In the genomic region with DNA sequence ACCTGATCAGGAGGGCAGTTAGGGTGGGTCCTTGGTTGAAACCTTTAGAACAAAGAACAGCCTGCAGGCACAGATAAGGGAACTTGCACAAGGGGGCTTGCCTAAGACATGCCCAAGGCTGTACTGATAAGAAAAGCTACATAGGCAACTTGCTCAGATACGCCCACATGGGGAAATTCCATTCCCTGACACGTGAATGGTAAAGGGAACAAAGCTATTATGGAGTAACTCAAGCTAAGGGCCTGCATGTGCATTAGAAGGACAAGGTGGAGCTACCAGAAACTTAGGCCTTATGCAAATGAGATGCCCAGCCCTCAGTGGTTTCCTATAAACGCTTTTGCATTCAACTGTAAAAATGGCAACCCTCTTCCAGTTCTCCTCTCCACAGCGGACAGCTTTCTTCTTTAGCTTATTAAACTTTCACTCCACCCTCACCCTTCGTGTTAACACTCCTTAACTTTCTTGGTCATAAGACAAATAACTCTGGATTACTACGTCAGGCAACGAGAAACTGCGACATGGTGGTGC, we compare ENCODE assay signal across 1 cellular context.
TF ChIP-seq lines count a peak whose summit lies in the region.

No MANE protein-coding gene starts in this region.

TF ChIP-seq in K562, 482 proteins besides CTCF, POLR2A, EP300 and RAD21 (continued from another document and continues in another):
- TF ChIP-seq PCBP1 (IDR thresholded peaks at IDR 0.05; ENCODE audit: low read depth, low read length, poor library complexity, severe bottlenecking) (no peak), ARID1B (IDR thresholded peaks at IDR 0.05) (peak; percentile 97), RBM14 (IDR thresholded peaks at IDR 0.05; ENCODE audit: borderline replicate concordance, insufficient read depth, low read depth, low read length) (no peak), ZNF699 (CRISPR knock-in tag; IDR thresholded peaks at IDR 0.05; ENCODE audit: insufficient replicate concordance) (no peak), ZNF696 (CRISPR knock-in tag; conservative IDR thresholded peaks at IDR 0.05) (0 out of 2 replicates have a peak, but pooled peaks have one; percentile 61), ZBED1 (IDR thresholded peaks at IDR 0.05) (no peak), FUS (optimal IDR thresholded peaks at IDR 0.05; ENCODE audit: low read depth, low read length) (no peak), SRSF7 (optimal IDR thresholded peaks at IDR 0.05; ENCODE audit: low read depth, low read length) (no peak), HLTF (IDR thresholded peaks at IDR 0.05) (no peak), ZNF212 (CRISPR knock-in tag; IDR thresholded peaks at IDR 0.05) (peak; percentile 96), NCOR1 (IDR thresholded peaks at IDR 0.05) (peak; percentile 94), SMARCC2 (IDR thresholded peaks at IDR 0.05; ENCODE audit: low read depth) (peak; percentile 87), TCF3 (CRISPR knock-in tag; IDR thresholded peaks at IDR 0.05) (peak; percentile 93), ELF2 (CRISPR knock-in tag; IDR thresholded peaks at IDR 0.05) (peak; percentile 86), ETS2 (tag; IDR thresholded peaks at IDR 0.05; ENCODE audit: borderline replicate concordance, poor library complexity, severe bottlenecking) (peak; percentile 82), EP400 (IDR thresholded peaks at IDR 0.05) (peak; percentile 23; the same call in 1 of the 2 replicates), CSDE1 (IDR thresholded peaks at IDR 0.05) (no peak), FOXA3 (CRISPR knock-in tag; conservative IDR thresholded peaks at IDR 0.05 in 1 of 2, IDR thresholded peaks at IDR 0.05 in 1 of 2) (peak in 1 of 2 experiments; percentile 41; a peak in 1 of 4 replicates), KLF16 (IDR thresholded peaks at IDR 0.05) (peak; percentile 93), CAMTA2 (CRISPR knock-in tag; conservative IDR thresholded peaks at IDR 0.05) (0 out of 2 replicates have a peak, but pooled peaks have one; percentile 79), DIDO1 (tag; IDR thresholded peaks at IDR 0.05; ENCODE audit: low read depth) (peak; percentile 85), MTA2 (IDR thresholded peaks at IDR 0.05; ENCODE audit: low read depth) (peak; percentile 92), ZNF3 (CRISPR knock-in tag; IDR thresholded peaks at IDR 0.05) (no peak), HDGF (IDR thresholded peaks at IDR 0.05) (no peak)
- TF ChIP-seq, protein P1, sequence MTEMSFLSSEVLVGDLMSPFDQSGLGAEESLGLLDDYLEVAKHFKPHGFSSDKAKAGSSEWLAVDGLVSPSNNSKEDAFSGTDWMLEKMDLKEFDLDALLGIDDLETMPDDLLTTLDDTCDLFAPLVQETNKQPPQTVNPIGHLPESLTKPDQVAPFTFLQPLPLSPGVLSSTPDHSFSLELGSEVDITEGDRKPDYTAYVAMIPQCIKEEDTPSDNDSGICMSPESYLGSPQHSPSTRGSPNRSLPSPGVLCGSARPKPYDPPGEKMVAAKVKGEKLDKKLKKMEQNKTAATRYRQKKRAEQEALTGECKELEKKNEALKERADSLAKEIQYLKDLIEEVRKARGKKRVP (CRISPR knock-in tag; IDR thresholded peaks at IDR 0.05) = peak; percentile 94
- TF ChIP-seq, protein P2, sequence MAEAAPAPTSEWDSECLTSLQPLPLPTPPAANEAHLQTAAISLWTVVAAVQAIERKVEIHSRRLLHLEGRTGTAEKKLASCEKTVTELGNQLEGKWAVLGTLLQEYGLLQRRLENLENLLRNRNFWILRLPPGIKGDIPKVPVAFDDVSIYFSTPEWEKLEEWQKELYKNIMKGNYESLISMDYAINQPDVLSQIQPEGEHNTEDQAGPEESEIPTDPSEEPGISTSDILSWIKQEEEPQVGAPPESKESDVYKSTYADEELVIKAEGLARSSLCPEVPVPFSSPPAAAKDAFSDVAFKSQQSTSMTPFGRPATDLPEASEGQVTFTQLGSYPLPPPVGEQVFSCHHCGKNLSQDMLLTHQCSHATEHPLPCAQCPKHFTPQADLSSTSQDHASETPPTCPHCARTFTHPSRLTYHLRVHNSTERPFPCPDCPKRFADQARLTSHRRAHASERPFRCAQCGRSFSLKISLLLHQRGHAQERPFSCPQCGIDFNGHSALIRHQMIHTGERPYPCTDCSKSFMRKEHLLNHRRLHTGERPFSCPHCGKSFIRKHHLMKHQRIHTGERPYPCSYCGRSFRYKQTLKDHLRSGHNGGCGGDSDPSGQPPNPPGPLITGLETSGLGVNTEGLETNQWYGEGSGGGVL (CRISPR knock-in tag; IDR thresholded peaks at IDR 0.05) = peak; percentile 95
- TF ChIP-seq, protein P3, sequence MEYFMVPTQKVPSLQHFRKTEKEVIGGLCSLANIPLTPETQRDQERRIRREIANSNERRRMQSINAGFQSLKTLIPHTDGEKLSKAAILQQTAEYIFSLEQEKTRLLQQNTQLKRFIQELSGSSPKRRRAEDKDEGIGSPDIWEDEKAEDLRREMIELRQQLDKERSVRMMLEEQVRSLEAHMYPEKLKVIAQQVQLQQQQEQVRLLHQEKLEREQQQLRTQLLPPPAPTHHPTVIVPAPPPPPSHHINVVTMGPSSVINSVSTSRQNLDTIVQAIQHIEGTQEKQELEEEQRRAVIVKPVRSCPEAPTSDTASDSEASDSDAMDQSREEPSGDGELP (CRISPR knock-in tag; IDR thresholded peaks at IDR 0.05; ENCODE audit: borderline replicate concordance) = no peak
- TF ChIP-seq, protein P4, sequence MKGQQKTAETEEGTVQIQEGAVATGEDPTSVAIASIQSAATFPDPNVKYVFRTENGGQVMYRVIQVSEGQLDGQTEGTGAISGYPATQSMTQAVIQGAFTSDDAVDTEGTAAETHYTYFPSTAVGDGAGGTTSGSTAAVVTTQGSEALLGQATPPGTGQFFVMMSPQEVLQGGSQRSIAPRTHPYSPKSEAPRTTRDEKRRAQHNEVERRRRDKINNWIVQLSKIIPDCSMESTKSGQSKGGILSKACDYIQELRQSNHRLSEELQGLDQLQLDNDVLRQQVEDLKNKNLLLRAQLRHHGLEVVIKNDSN (CRISPR knock-in tag; IDR thresholded peaks at IDR 0.05) = no peak
- TF ChIP-seq, protein P5, sequence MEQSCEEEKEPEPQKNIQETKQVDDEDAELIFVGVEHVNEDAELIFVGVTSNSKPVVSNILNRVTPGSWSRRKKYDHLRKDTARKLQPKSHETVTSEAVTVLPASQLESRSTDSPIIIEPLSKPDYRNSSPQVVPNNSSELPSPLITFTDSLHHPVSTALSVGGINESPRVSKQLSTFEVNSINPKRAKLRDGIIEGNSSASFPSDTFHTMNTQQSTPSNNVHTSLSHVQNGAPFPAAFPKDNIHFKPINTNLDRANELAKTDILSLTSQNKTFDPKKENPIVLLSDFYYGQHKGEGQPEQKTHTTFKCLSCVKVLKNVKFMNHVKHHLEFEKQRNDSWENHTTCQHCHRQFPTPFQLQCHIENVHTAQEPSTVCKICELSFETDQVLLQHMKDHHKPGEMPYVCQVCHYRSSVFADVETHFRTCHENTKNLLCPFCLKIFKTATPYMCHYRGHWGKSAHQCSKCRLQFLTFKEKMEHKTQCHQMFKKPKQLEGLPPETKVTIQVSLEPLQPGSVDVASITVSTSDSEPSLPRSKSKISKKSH (CRISPR knock-in tag; IDR thresholded peaks at IDR 0.05) = no peak; the same call in 1 of the 2 replicates
- TF ChIP-seq, protein P6, sequence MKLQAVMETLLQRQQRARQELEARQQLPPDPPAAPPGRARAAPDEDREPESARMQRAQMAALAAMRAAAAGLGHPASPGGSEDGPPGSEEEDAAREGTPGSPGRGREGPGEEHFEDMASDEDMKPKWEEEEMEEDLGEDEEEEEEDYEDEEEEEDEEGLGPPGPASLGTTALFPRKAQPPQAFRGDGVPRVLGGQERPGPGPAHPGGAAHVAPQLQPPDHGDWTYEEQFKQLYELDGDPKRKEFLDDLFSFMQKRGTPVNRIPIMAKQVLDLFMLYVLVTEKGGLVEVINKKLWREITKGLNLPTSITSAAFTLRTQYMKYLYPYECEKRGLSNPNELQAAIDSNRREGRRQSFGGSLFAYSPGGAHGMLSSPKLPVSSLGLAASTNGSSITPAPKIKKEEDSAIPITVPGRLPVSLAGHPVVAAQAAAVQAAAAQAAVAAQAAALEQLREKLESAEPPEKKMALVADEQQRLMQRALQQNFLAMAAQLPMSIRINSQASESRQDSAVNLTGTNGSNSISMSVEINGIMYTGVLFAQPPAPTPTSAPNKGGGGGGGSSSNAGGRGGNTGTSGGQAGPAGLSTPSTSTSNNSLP (IDR thresholded peaks at IDR 0.05; ENCODE audit: borderline replicate concordance, low read depth, low read length) = no peak
- TF ChIP-seq, protein P7, sequence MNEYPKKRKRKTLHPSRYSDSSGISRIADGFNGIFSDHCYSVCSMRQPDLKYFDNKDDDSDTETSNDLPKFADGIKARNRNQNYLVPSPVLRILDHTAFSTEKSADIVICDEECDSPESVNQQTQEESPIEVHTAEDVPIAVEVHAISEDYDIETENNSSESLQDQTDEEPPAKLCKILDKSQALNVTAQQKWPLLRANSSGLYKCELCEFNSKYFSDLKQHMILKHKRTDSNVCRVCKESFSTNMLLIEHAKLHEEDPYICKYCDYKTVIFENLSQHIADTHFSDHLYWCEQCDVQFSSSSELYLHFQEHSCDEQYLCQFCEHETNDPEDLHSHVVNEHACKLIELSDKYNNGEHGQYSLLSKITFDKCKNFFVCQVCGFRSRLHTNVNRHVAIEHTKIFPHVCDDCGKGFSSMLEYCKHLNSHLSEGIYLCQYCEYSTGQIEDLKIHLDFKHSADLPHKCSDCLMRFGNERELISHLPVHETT (CRISPR knock-in tag; conservative IDR thresholded peaks at IDR 0.05 in 1 of 2, IDR thresholded peaks at IDR 0.05 in 1 of 2) = peak in 1 of 2 experiments; percentile 97; a peak in 2 of 4 replicates
- TF ChIP-seq, protein P8, sequence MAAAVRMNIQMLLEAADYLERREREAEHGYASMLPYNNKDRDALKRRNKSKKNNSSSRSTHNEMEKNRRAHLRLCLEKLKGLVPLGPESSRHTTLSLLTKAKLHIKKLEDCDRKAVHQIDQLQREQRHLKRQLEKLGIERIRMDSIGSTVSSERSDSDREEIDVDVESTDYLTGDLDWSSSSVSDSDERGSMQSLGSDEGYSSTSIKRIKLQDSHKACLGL (CRISPR knock-in tag; IDR thresholded peaks at IDR 0.05; ENCODE audit: borderline replicate concordance, poor library complexity, severe bottlenecking) = peak; percentile 94
- TF ChIP-seq, protein P9, sequence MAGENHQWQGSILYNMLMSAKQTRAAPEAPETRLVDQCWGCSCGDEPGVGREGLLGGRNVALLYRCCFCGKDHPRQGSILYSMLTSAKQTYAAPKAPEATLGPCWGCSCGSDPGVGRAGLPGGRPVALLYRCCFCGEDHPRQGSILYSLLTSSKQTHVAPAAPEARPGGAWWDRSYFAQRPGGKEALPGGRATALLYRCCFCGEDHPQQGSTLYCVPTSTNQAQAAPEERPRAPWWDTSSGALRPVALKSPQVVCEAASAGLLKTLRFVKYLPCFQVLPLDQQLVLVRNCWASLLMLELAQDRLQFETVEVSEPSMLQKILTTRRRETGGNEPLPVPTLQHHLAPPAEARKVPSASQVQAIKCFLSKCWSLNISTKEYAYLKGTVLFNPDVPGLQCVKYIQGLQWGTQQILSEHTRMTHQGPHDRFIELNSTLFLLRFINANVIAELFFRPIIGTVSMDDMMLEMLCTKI (IDR thresholded peaks at IDR 0.05; ENCODE audit: partially characterized antibody) = no peak
- TF ChIP-seq, protein P10, sequence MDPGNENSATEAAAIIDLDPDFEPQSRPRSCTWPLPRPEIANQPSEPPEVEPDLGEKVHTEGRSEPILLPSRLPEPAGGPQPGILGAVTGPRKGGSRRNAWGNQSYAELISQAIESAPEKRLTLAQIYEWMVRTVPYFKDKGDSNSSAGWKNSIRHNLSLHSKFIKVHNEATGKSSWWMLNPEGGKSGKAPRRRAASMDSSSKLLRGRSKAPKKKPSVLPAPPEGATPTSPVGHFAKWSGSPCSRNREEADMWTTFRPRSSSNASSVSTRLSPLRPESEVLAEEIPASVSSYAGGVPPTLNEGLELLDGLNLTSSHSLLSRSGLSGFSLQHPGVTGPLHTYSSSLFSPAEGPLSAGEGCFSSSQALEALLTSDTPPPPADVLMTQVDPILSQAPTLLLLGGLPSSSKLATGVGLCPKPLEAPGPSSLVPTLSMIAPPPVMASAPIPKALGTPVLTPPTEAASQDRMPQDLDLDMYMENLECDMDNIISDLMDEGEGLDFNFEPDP (CRISPR knock-in tag; IDR thresholded peaks at IDR 0.05) = peak; percentile 95
- TF ChIP-seq, protein P11, sequence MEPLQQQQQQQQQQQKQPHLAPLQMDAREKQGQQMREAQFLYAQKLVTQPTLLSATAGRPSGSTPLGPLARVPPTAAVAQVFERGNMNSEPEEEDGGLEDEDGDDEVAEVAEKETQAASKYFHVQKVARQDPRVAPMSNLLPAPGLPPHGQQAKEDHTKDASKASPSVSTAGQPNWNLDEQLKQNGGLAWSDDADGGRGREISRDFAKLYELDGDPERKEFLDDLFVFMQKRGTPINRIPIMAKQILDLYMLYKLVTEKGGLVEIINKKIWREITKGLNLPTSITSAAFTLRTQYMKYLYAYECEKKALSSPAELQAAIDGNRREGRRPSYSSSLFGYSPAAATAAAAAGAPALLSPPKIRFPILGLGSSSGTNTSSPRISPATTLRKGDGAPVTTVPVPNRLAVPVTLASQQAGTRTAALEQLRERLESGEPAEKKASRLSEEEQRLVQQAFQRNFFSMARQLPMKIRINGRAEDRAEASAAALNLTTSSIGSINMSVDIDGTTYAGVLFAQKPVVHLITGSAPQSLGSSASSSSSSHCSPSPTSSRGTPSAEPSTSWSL (CRISPR knock-in tag; IDR thresholded peaks at IDR 0.05; ENCODE audit: borderline replicate concordance) = peak; percentile 96
- TF ChIP-seq, protein P12, sequence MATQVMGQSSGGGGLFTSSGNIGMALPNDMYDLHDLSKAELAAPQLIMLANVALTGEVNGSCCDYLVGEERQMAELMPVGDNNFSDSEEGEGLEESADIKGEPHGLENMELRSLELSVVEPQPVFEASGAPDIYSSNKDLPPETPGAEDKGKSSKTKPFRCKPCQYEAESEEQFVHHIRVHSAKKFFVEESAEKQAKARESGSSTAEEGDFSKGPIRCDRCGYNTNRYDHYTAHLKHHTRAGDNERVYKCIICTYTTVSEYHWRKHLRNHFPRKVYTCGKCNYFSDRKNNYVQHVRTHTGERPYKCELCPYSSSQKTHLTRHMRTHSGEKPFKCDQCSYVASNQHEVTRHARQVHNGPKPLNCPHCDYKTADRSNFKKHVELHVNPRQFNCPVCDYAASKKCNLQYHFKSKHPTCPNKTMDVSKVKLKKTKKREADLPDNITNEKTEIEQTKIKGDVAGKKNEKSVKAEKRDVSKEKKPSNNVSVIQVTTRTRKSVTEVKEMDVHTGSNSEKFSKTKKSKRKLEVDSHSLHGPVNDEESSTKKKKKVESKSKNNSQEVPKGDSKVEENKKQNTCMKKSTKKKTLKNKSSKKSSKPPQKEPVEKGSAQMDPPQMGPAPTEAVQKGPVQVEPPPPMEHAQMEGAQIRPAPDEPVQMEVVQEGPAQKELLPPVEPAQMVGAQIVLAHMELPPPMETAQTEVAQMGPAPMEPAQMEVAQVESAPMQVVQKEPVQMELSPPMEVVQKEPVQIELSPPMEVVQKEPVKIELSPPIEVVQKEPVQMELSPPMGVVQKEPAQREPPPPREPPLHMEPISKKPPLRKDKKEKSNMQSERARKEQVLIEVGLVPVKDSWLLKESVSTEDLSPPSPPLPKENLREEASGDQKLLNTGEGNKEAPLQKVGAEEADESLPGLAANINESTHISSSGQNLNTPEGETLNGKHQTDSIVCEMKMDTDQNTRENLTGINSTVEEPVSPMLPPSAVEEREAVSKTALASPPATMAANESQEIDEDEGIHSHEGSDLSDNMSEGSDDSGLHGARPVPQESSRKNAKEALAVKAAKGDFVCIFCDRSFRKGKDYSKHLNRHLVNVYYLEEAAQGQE (CRISPR knock-in tag; IDR thresholded peaks at IDR 0.05; ENCODE audit: low read depth) = peak; percentile 80
- TF ChIP-seq, protein P13, sequence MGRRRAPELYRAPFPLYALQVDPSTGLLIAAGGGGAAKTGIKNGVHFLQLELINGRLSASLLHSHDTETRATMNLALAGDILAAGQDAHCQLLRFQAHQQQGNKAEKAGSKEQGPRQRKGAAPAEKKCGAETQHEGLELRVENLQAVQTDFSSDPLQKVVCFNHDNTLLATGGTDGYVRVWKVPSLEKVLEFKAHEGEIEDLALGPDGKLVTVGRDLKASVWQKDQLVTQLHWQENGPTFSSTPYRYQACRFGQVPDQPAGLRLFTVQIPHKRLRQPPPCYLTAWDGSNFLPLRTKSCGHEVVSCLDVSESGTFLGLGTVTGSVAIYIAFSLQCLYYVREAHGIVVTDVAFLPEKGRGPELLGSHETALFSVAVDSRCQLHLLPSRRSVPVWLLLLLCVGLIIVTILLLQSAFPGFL (CRISPR knock-in tag; IDR thresholded peaks at IDR 0.05) = no peak
